Comparison of ENCODE assay signal across 1 cellular context in genomic region chr1:219324171-219324570, GRCh38.
TF ChIP-seq lines count a peak whose summit lies in the region.

No MANE protein-coding gene starts in this region.

TF ChIP-seq in SK-N-SH, 30 proteins besides CTCF, POLR2A, EP300 and RAD21 (continued from another document):
- TF ChIP-seq TCF12 (IDR thresholded peaks at IDR 0.05) (no peak), MAX (IDR thresholded peaks at IDR 0.05; ENCODE audit: low read depth) (no peak), ZBTB33 (IDR thresholded peaks at IDR 0.05; ENCODE audit: borderline replicate concordance, low read depth) (no peak), IRF3 (IDR thresholded peaks at IDR 0.05; ENCODE audit: low read depth, low read length) (no peak), GABPA (IDR thresholded peaks at IDR 0.05; ENCODE audit: low read depth) (no peak), RXRA (IDR thresholded peaks at IDR 0.05; ENCODE audit: borderline replicate concordance, low read depth) (no peak), POLR2AphosphoS5 (IDR thresholded peaks at IDR 0.05; ENCODE audit: low read depth, low read length) (no peak), SMC3 (IDR thresholded peaks at IDR 0.05; ENCODE audit: low read depth, low read length) (no peak)
